ENCODE assay signal across 8 cellular contexts in the genomic region with DNA sequence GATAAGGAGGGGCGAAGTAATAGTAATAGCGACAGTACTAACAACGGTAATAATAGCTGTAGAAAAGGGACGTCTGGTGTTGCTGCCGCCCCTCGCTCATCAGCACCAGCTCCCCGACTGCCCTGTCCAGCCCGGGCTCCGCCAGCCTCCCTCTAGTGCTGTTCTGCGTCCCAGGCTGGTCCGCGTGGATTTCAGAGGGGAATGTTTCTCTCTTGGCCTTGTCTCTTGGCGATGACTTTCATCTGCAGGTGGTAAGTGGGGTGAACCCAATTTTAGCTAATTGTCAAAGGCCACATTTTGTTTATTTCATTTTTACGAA. TPM values are rescaled to one million over a fixed set of nuclear protein-coding genes. Genes with fewer than 3 reads are reported as not detected.
DNase-seq lines count a peak whose midpoint lies in the region; ATAC-seq and TF ChIP-seq lines count a peak whose summit lies in the region.

No MANE protein-coding gene starts in this region.

- H3K27ac ChIP-seq in MM.1S (ENCODE audit: low read length) = peak overlapping the region; percentile 82; the same call in 1 of the 2 replicates

- peak; percentile 26 for ATAC-seq in GM18868 (IDR thresholded peaks at IDR 0.05; ENCODE audit: unreplicated experiment)

- no peaks in the 10 kb centered on the region for H3K9me2 ChIP-seq in MM.1S (replicated peaks; ENCODE audit: insufficient read depth, low read length)

- H3K4me2 ChIP-seq in MM.1S (ENCODE audit: low read depth, low read length) = peak overlapping the region; percentile 69

- H3K4me3 ChIP-seq in MM.1S (ENCODE audit: low read length) = peak overlapping the region; percentile 62
- H3K4me3 ChIP-seq in epithelial cell of proximal tubule (ENCODE audit: low read depth, low read length) = peak overlapping the region; percentile 64

- no peaks in the 10 kb centered on the region for H3K9me3 ChIP-seq in MM.1S (replicated peaks; ENCODE audit: insufficient read depth, low read length)

- peak overlapping the region; percentile 58 for H3K9ac ChIP-seq in MM.1S (ENCODE audit: low read length)

- H3K4me1 Mint-ChIP-seq in activated CD4-positive, alpha-beta memory T cell treated with anti-CD3 and anti-CD28 coated beads, Interleukin-2, amount 10 ng/mL, durations not matched to agents 7 days and 5 days = peaks cover 4% of the 10 kb centered on the region

- peaks cover 45% of the 10 kb centered on the region for H3K27me3 Mint-ChIP-seq in activated CD4-positive, alpha-beta memory T cell treated with anti-CD3 and anti-CD28 coated beads, Interleukin-2, amount 10 ng/mL, durations not matched to agents 7 days and 5 days

- no peaks in the 10 kb centered on the region for H3K27me3 ChIP-seq in MM.1S (replicated peaks; ENCODE audit: insufficient read depth, low read length)

- H3F3A ChIP-seq in MM.1S (ENCODE audit: insufficient read depth, low read length) = peaks cover 27% of the 10 kb centered on the region

- no peaks in the 10 kb centered on the region for H4K20me1 ChIP-seq in MM.1S (ENCODE audit: insufficient read depth, low read length)

- H3K27ac Mint-ChIP-seq in activated CD4-positive, alpha-beta memory T cell treated with anti-CD3 and anti-CD28 coated beads, Interleukin-2, amount 10 ng/mL, durations not matched to agents 7 days and 5 days = no peak overlapping the region

- no peak for TF ChIP-seq CTCF in MM.1S (IDR thresholded peaks at IDR 0.05; ENCODE audit: low read length)
- no peak for TF ChIP-seq CTCF in epithelial cell of proximal tubule (conservative IDR thresholded peaks at IDR 0.05; ENCODE audit: low read depth, low read length)

- CTCF ChIA-PET in activated CD4-positive, alpha-beta memory T cell treated with anti-CD3 and anti-CD28 coated beads, Interleukin-2, amount 10 ng/mL, durations not matched to agents 7 days and 5 days (lab: Charles Lee) = no interaction called here

- POLR2A ChIA-PET in activated CD4-positive, alpha-beta memory T cell treated with anti-CD3 and anti-CD28 coated beads, Interleukin-2, amount 10 ng/mL, durations not matched to agents 7 days and 5 days (lab: Charles Lee) = no interaction called here

- peaks cover 28% of the 10 kb centered on the region for H3K4me1 ChIP-seq in MM.1S (ENCODE audit: low read length)

- H2AFZ ChIP-seq in MM.1S (ENCODE audit: low read length) = peak overlapping the region; percentile 86

- no peaks in the 10 kb centered on the region for H3K9me3 Mint-ChIP-seq in activated CD4-positive, alpha-beta memory T cell treated with anti-CD3 and anti-CD28 coated beads, Interleukin-2, amount 10 ng/mL, durations not matched to agents 7 days and 5 days

- peaks cover 43% of the 10 kb centered on the region for H3K79me2 ChIP-seq in MM.1S (ENCODE audit: low read length)

- H3K4me3 Mint-ChIP-seq in activated CD4-positive, alpha-beta memory T cell treated with anti-CD3 and anti-CD28 coated beads, Interleukin-2, amount 10 ng/mL, durations not matched to agents 7 days and 5 days = no peak overlapping the region

- DNase-seq in MM.1S (no peak), epithelial cell of proximal tubule (ENCODE audit: low read depth) (no peak), myocyte (ENCODE audit: low read depth) (peak; percentile 12), mucosa of gallbladder (ENCODE audit: low spot score) (no peak), HUDEP-2 (lab: John Stamatoyannopoulos, UW; ENCODE audit: unreplicated experiment in 76 of 76) (no peak)
- no peak for DNase-seq in activated CD4-positive, alpha-beta memory T cell treated with anti-CD3 and anti-CD28 coated beads, Interleukin-2, amount 10 ng/mL, durations not matched to agents 7 days and 5 days
- no peak for DNase-seq in activated CD4-positive, CD25-positive, alpha-beta regulatory T cell treated with anti-CD3 and anti-CD28 coated beads, Interleukin-2, amount 50 U/mL, for 72 hours

- H3K36me3 Mint-ChIP-seq in activated CD4-positive, alpha-beta memory T cell treated with anti-CD3 and anti-CD28 coated beads, Interleukin-2, amount 10 ng/mL, durations not matched to agents 7 days and 5 days (ENCODE audit: low read depth) = no peaks in the 10 kb centered on the region

- no peaks in the 10 kb centered on the region for H3K36me3 ChIP-seq in MM.1S (replicated peaks; ENCODE audit: insufficient read depth, low read length)

RNA-seq across cellular contexts. Expression of a gene that starts 0.6 kb away (rescaled TPM):
- total RNA-seq in epithelial cell of proximal tubule (1.1 and 1.8 TPM in 2 replicates), myocyte (0.21 TPM in 1 of 2 replicates, not detected in the other), mucosa of gallbladder (2.4 TPM)
- polyA plus RNA-seq in myocyte (2012) = 0.03 TPM
- not detected for total RNA-seq in activated CD4-positive, alpha-beta memory T cell treated with anti-CD3 and anti-CD28 coated beads, Interleukin-2, amount 10 ng/mL, durations not matched to agents 7 days and 5 days
